ENCODE assay signal across 28 cellular contexts in genomic region chr1:93083979-93084378, GRCh38.
"Had no signal": no experiment of that assay in that cellular context is flagged by ENCODE, and none has a peak within 500 bp of the region (broad histone marks: within the 10 kb centered on the region; RNA-seq: fewer than 3 reads in every experiment).

No MANE protein-coding gene starts in this region.

- H3K36me3 ChIP-seq: prostate gland, suprapubic skin, transverse colon, uterus had no signal

- H2AFZ ChIP-seq: hepatocyte had no signal

- H3K27me3 Mint-ChIP-seq: effector memory CD8-positive, alpha-beta T cell; memory B cell; natural killer cell treated with Interleukin-12 subunit alpha and Interleukin-12 subunit beta and Interleukin-15 and Interleukin-18, amount 100 ng/mL, for 72 hours; stimulated activated naive CD8-positive, alpha-beta T cell treated with anti-CD3 and anti-CD28 coated beads, Interleukin-15, amount 100 ng/mL, for 72 hours had no signal

- H3K27me3 ChIP-seq: foreskin keratinocyte, gastroesophageal sphincter, heart left ventricle, hepatocyte, right atrium auricular region, suprapubic skin, transverse colon, upper lobe of right lung, uterus had no signal

- H3K4me3 ChIP-seq: gastroesophageal sphincter, heart left ventricle, hepatocyte, lung, prostate gland, right atrium auricular region, smooth muscle cell, suprapubic skin, transverse colon, upper lobe of right lung, uterus had no signal

- FAIRE-seq: kidney had no signal

- H3K9me3 Mint-ChIP-seq: effector memory CD8-positive, alpha-beta T cell; memory B cell; natural killer cell treated with Interleukin-12 subunit alpha and Interleukin-12 subunit beta and Interleukin-15 and Interleukin-18, amount 100 ng/mL, for 72 hours; stimulated activated naive CD8-positive, alpha-beta T cell treated with anti-CD3 and anti-CD28 coated beads, Interleukin-15, amount 100 ng/mL, for 72 hours had no signal

- H3K27ac Mint-ChIP-seq: memory B cell; stimulated activated naive CD8-positive, alpha-beta T cell treated with anti-CD3 and anti-CD28 coated beads, Interleukin-15, amount 100 ng/mL, for 72 hours had no signal

- H3K4me3 Mint-ChIP-seq: memory B cell; natural killer cell treated with Interleukin-12 subunit alpha and Interleukin-12 subunit beta and Interleukin-15 and Interleukin-18, amount 100 ng/mL, for 72 hours had no signal

- ATAC-seq: effector memory CD8-positive, alpha-beta T cell; esophagus mucosa; foreskin keratinocyte; gastroesophageal sphincter; heart left ventricle; left lobe of liver; natural killer cell treated with Interleukin-12 subunit alpha and Interleukin-12 subunit beta and Interleukin-15 and Interleukin-18, amount 100 ng/mL, for 72 hours; sciatic nerve; stimulated activated naive CD8-positive, alpha-beta T cell treated with anti-CD3 and anti-CD28 coated beads, Interleukin-15, amount 100 ng/mL, for 72 hours; upper lobe of right lung had no signal

- H3K4me2 ChIP-seq: hepatocyte, smooth muscle cell had no signal

- DNase-seq: cortex of kidney; effector memory CD8-positive, alpha-beta T cell; foreskin keratinocyte; heart left ventricle; kidney; nucleus accumbens; stimulated activated CD4-positive, alpha-beta T cell treated with anti-CD3 and anti-CD28 coated beads, Interleukin-12 subunit alpha, Interleukin-12 subunit beta, amount 100 ng/mL, for 4 hours; stimulated activated CD4-positive, alpha-beta T cell treated with anti-CD3 and anti-CD28 coated beads, Interleukin-1b, Interleukin-23, amount 100 ng/mL, for 48 hours; stimulated activated CD4-positive, alpha-beta T cell treated with anti-CD3 and anti-CD28 coated beads, Interleukin-4, amount 100 ng/mL, for 1 hour; stimulated activated CD8-positive, alpha-beta memory T cell treated with anti-CD3 and anti-CD28 coated beads, Interleukin-4, amount 100 ng/mL, for 48 hours; stimulated activated naive CD4-positive, alpha-beta T cell; stimulated activated naive CD8-positive, alpha-beta T cell treated with anti-CD3 and anti-CD28 coated beads, Interleukin-15, amount 100 ng/mL, for 72 hours; transverse colon; upper lobe of right lung; uterus had no signal

- H3K9me3 ChIP-seq: gastroesophageal sphincter, prostate gland, suprapubic skin, transverse colon, upper lobe of right lung, uterus had no signal

- H3K27ac ChIP-seq: epithelial cell of prostate, foreskin keratinocyte, gastroesophageal sphincter, heart left ventricle, hepatocyte, prostate gland, right atrium auricular region, suprapubic skin, transverse colon, upper lobe of right lung, uterus had no signal

- H3K4me1 ChIP-seq: prostate gland, uterus had no signal
